Comparison of ENCODE assay signal across 4 cellular contexts in the genomic region with DNA sequence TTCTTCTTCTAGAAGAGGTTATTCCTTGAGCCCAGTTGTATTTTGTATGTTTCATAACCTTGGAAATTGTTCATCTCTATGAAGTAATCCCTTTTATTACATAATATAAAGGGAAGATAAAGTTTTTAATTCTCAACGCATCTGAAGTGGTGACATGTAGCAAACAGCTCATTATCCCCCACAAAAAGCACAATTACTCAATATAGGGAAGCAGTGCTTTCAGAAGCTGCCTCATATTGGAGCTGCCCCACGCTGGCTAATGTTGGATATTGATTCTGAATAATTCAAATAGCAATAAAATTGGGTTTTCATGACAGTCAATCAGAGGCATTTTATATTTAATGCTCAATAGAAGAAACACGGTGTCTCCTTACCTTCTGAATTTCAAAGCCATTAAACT.
"Had no signal": no experiment of that assay in that cellular context is flagged by ENCODE, and none has a peak within 500 bp of the region (broad histone marks: within the 10 kb centered on the region; RNA-seq: fewer than 3 reads in every experiment).

No MANE protein-coding gene starts in this region.

- DNase-seq: H9, HCEC 1CT had no signal

- H3K27ac ChIP-seq: HL-60 had no signal

- H3K4me3 ChIP-seq: GM23338 had no signal
